11 cellular contexts compared by ENCODE assay signal in the genomic region with DNA sequence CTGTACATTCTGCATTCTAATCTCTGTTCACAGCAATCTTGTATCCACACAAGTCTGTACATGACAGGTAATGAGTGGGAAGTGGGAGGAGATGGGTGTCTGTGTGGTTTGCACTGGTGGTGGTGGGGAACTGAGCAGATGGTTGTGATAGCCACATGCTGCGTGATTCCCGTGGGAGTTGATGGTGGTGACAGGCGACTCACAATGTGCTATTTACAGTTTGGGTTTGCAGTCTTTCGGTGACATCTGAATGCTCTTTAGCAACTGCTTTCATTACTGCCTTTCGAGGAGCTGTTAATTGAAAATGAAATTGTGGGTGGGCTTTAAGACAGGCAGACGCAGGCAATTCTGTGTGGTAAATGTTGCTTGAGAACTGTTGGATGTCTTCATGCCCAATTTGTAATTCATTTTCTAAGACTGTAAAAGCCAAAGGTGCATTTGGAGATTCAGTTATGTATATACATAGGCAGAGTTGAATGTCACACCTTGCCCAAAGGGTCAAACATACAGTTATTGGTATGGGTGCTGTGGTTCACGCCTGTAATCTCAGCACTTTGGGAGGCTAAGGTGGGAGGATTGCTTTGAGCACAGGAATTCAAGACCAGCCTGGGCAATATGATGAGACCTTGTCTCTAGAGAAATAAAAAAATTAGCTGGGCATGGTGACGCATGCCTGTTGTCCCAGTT.
A peak's percentile ranks its signal among the peaks of the same experiment; 100 is the strongest.
DNase-seq lines count a peak whose midpoint lies in the region; ATAC-seq and TF ChIP-seq lines count a peak whose summit lies in the region.
"Had no signal": no experiment of that assay in that cellular context is flagged by ENCODE, and none has a peak within 500 bp of the region (broad histone marks: within the 10 kb centered on the region; RNA-seq: fewer than 3 reads in every experiment).

No MANE protein-coding gene starts in this region.

- POLR2A ChIA-PET in activated B cell treated with CpG ODN at 0.5 μM for 24 hours (lab: Charles Lee), result interaction anchor here (1.0 kb wide), 1 partner anchor 82 kb away, joined by 3 read pairs; no protein-coding TSS in a partner anchor

- H3K4me1 Mint-ChIP-seq in activated B cell treated with CpG ODN at 0.5 μM for 24 hours, result peaks cover 38% of the 10 kb centered on the region

- DNase-seq in GM06990 (ENCODE audit: extremely low read depth, insufficient read length) (peak; percentile 68), GM19240 (ENCODE audit: insufficient read length, low spot score) (peak; percentile 25), activated B cell treated with CpG ODN at 0.5 μM for 24 hours (no peak), posterior vena cava (ENCODE audit: low spot score) (no peak), medulla oblongata (ENCODE audit: extremely low spot score) (no peak), mucosa of gallbladder (ENCODE audit: low spot score) (no peak)
- DNase-seq in activated CD4-positive, alpha-beta T cell treated with anti-CD3 and anti-CD28 coated beads, Interleukin-2, amount 50 U/mL, for 48 hours, result no peak
- DNase-seq: activated CD8-positive, alpha-beta memory T cell treated with anti-CD3 and anti-CD28 coated beads, Interleukin-2, amount 10 ng/mL, durations not matched to agents 7 days and 5 days; effector CD8-positive, alpha-beta T cell; NCI-H1930 had no signal

- intact Hi-C loops in activated B cell treated with CpG ODN at 0.5 μM for 24 hours (cut with micrococcal nuclease), result loop anchor here (10.0 kb wide), 1 partner anchor 788 kb away; no protein-coding TSS in a partner anchor
- intact Hi-C loops in posterior vena cava (cut with DNase I), result no loop called here

- H3K27me3 Mint-ChIP-seq in activated B cell treated with CpG ODN at 0.5 μM for 24 hours, result no peaks in the 10 kb centered on the region

- H3K4me3 ChIP-seq in GM06990 (replicated peaks; ENCODE audit: low read depth, low read length), result no peak overlapping the region

- H3K27ac Mint-ChIP-seq in activated B cell treated with CpG ODN at 0.5 μM for 24 hours, result no peak overlapping the region
- H3K27ac Mint-ChIP-seq: activated CD8-positive, alpha-beta memory T cell treated with anti-CD3 and anti-CD28 coated beads, Interleukin-2, amount 10 ng/mL, durations not matched to agents 7 days and 5 days had no signal

- H3K36me3 ChIP-seq in GM06990 (ENCODE audit: control insufficient read depth, insufficient read depth, low read length), result no peaks in the 10 kb centered on the region

- CTCF ChIA-PET in activated B cell treated with CpG ODN at 0.5 μM for 24 hours (lab: Charles Lee), result interaction anchor here (0.9 to 1.1 kb wide), 2 partner anchors 82 to 512 kb away, joined by 3 read pairs; no protein-coding TSS in a partner anchor

- peak; percentile 85 for ATAC-seq in HG02981 (IDR thresholded peaks at IDR 0.05; ENCODE audit: unreplicated experiment)
- ATAC-seq in activated B cell treated with CpG ODN at 0.5 μM for 24 hours (ENCODE audit: low read depth), result peak; percentile 94
- ATAC-seq: activated CD8-positive, alpha-beta memory T cell treated with anti-CD3 and anti-CD28 coated beads, Interleukin-2, amount 10 ng/mL, durations not matched to agents 7 days and 5 days had no signal

- no peaks in the 10 kb centered on the region for H3K27me3 ChIP-seq in GM06990 (replicated peaks; ENCODE audit: control insufficient read depth, insufficient read depth, low read length)

- TF ChIP-seq CTCF in GM06990 (IDR thresholded peaks at IDR 0.05; ENCODE audit: insufficient read depth, low read length, poor library complexity, severe bottlenecking), result no peak
- no peak for TF ChIP-seq CTCF in activated B cell treated with CpG ODN at 0.5 μM for 24 hours (IDR thresholded peaks at IDR 0.05)

- peaks cover 9% of the 10 kb centered on the region for H3K36me3 Mint-ChIP-seq in activated B cell treated with CpG ODN at 0.5 μM for 24 hours (ENCODE audit: low read depth)
- H3K36me3 Mint-ChIP-seq: activated CD8-positive, alpha-beta memory T cell treated with anti-CD3 and anti-CD28 coated beads, Interleukin-2, amount 10 ng/mL, durations not matched to agents 7 days and 5 days had no signal

- peak overlapping the region; percentile 9 for H3K4me3 Mint-ChIP-seq in activated B cell treated with CpG ODN at 0.5 μM for 24 hours
- H3K4me3 Mint-ChIP-seq: activated CD8-positive, alpha-beta memory T cell treated with anti-CD3 and anti-CD28 coated beads, Interleukin-2, amount 10 ng/mL, durations not matched to agents 7 days and 5 days had no signal

- H3K9me3 Mint-ChIP-seq in activated B cell treated with CpG ODN at 0.5 μM for 24 hours, result peaks cover 3% of the 10 kb centered on the region

Comparison
In these comparisons a context has a peak if more than half of its experiments do, and no peak if none do; other contexts are left out.
1. DNase-seq: peak in GM06990 (single experiment) and GM19240 (single experiment); none in activated B cell treated with CpG ODN at 0.5 μM for 24 hours (single experiment), posterior vena cava (single experiment), activated CD4-positive, alpha-beta T cell treated with anti-CD3 and anti-CD28 coated beads, Interleukin-2, amount 50 U/mL, for 48 hours (0 of 2), medulla oblongata (single experiment) and mucosa of gallbladder (single experiment).